In the genomic region with DNA sequence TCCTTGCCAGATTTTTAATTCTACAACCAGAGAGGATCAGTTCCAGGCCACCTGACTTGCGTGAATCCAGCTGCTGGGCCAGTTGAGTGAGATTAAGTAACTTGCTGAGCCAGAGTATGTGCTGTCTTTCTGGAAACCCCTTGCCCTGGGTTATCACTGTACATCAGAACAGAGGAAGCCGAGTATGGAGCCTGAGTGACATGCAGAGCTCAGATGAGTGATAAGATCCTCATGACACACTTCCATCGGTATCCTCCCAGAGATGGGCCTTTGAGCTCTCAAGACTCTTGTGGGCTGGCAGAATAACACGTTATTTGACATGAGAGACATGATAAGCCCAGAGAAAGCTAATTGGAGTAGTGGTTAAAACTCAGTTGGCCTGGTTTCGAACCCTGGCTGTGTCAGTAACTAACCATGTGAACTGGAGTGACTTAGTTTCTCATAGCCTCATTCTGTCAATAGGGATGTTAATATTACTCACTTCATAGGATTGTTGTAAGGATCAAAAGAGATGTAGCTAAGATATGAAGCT, we compare ENCODE assay signal across 1 cellular context.
TF ChIP-seq lines count a peak whose summit lies in the region.

No MANE protein-coding gene starts in this region.

TF ChIP-seq in GM23338, 12 proteins besides CTCF, POLR2A, EP300 and RAD21 (continued from another document):
- TF ChIP-seq, protein P1, sequence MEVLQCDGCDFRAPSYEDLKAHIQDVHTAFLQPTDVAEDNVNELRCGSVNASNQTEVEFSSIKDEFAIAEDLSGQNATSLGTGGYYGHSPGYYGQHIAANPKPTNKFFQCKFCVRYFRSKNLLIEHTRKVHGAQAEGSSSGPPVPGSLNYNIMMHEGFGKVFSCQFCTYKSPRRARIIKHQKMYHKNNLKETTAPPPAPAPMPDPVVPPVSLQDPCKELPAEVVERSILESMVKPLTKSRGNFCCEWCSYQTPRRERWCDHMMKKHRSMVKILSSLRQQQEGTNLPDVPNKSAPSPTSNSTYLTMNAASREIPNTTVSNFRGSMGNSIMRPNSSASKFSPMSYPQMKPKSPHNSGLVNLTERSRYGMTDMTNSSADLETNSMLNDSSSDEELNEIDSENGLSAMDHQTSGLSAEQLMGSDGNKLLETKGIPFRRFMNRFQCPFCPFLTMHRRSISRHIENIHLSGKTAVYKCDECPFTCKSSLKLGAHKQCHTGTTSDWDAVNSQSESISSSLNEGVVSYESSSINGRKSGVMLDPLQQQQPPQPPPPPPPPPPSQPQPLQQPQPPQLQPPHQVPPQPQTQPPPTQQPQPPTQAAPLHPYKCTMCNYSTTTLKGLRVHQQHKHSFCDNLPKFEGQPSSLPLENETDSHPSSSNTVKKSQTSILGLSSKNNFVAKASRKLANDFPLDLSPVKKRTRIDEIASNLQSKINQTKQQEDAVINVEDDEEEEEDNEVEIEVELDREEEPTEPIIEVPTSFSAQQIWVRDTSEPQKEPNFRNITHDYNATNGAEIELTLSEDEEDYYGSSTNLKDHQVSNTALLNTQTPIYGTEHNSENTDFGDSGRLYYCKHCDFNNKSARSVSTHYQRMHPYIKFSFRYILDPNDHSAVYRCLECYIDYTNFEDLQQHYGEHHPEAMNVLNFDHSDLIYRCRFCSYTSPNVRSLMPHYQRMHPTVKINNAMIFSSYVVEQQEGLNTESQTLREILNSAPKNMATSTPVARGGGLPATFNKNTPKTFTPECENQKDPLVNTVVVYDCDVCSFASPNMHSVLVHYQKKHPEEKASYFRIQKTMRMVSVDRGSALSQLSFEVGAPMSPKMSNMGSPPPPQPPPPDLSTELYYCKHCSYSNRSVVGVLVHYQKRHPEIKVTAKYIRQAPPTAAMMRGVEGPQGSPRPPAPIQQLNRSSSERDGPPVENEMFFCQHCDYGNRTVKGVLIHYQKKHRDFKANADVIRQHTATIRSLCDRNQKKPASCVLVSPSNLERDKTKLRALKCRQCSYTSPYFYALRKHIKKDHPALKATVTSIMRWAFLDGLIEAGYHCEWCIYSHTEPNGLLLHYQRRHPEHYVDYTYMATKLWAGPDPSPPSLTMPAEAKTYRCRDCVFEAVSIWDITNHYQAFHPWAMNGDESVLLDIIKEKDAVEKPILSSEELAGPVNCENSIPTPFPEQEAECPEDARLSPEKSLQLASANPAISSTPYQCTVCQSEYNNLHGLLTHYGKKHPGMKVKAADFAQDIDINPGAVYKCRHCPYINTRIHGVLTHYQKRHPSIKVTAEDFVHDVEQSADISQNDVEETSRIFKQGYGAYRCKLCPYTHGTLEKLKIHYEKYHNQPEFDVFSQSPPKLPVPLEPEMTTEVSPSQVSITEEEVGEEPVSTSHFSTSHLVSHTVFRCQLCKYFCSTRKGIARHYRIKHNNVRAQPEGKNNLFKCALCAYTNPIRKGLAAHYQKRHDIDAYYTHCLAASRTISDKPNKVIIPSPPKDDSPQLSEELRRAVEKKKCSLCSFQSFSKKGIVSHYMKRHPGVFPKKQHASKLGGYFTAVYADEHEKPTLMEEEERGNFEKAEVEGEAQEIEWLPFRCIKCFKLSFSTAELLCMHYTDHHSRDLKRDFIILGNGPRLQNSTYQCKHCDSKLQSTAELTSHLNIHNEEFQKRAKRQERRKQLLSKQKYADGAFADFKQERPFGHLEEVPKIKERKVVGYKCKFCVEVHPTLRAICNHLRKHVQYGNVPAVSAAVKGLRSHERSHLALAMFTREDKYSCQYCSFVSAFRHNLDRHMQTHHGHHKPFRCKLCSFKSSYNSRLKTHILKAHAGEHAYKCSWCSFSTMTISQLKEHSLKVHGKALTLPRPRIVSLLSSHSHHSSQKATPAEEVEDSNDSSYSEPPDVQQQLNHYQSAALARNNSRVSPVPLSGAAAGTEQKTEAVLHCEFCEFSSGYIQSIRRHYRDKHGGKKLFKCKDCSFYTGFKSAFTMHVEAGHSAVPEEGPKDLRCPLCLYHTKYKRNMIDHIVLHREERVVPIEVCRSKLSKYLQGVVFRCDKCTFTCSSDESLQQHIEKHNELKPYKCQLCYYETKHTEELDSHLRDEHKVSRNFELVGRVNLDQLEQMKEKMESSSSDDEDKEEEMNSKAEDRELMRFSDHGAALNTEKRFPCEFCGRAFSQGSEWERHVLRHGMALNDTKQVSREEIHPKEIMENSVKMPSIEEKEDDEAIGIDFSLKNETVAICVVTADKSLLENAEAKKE (CRISPR knock-in tag; IDR thresholded peaks at IDR 0.05), result no peak
- TF ChIP-seq POLR2AphosphoS5 (IDR thresholded peaks at IDR 0.05; ENCODE audit: low read depth), result no peak
TF ChIP-seq in GM23338: peak in this region for 0.
